In genomic region chr15:96972201-96972600, GRCh38 we compare ENCODE assay signal across 26 cellular contexts.
"Had no signal": no experiment of that assay in that cellular context is flagged by ENCODE, and none has a peak within 500 bp of the region (broad histone marks: within the 10 kb centered on the region; RNA-seq: fewer than 3 reads in every experiment).

No MANE protein-coding gene starts in this region.

- DNase-seq: activated CD4-positive, alpha-beta T cell treated with anti-CD3 and anti-CD28 coated beads for 1 hour; activated CD4-positive, alpha-beta T cell treated with anti-CD3 and anti-CD28 coated beads for 48 hours; activated CD4-positive, alpha-beta T cell treated with anti-CD3 and anti-CD28 coated beads, Interleukin-2, amount 50 U/mL, for 4 hours; activated CD4-positive, CD25-positive, alpha-beta regulatory T cell; activated CD8-positive, alpha-beta T cell treated with anti-CD3 and anti-CD28 coated beads for 36 hours; activated gamma-delta T cell treated with Interleukin-2 at 50 U/mL for 16 hours; activated naive CD4-positive, alpha-beta T cell treated with anti-CD3 and anti-CD28 coated beads for 36 hours; activated T-cell treated with anti-CD3 and anti-CD28 coated beads, Interleukin-2, amount 50 U/mL, for 1 hour; adrenal gland; body of pancreas; Kasumi-1; KG1; MM.1S; NCI-H1092 treated with DMSO at 0.1 percent for 48 hours; NCI-H146; NCI-H187; NCI-H2029 treated with DMSO at 0.1 percent for 48 hours; NCI-H2171 treated with DMSO at 0.1 percent for 48 hours; NCI-H345; NCI-H524 treated with DMSO at 0.1 percent for 48 hours; NCI-H748 treated with DMSO at 0.1 percent for 48 hours; PC-9; Right ventricle myocardium superior; SW 1271; T1000; WERI-Rb-1 had no signal
